ENCODE assay signal across 8 cellular contexts in genomic region chr15:52295421-52295991, GRCh38. TPM values are rescaled to one million over a fixed set of nuclear protein-coding genes. Genes with fewer than 3 reads are reported as not detected.
DNase-seq lines count a peak whose midpoint lies in the region; ATAC-seq and TF ChIP-seq lines count a peak whose summit lies in the region.

Gene MYO5C, minus strand, starts transcription at chr15:52295804. Its CDS starts 168 bp downstream, at chr15:52295636.

- H3K79me2 ChIP-seq in neural cell (replicated peaks; ENCODE audit: insufficient read depth, low read length), result no peaks in the 10 kb centered on the region

- no peak within 1 kb of the TSS for H3K4me2 ChIP-seq in neural cell (ENCODE audit: low read length)

- H3K27ac ChIP-seq in WERI-Rb-1 (peak within 1 kb of the TSS; percentile 40), gastroesophageal sphincter (peak within 1 kb of the TSS in 3 of 4 donors; percentile 70 to 78 (median 71)), neural cell (ENCODE audit: low read length) (no peak within 1 kb of the TSS)

- no peaks in the 10 kb centered on the region for H4K20me1 ChIP-seq in neural cell (ENCODE audit: insufficient read depth)

- H3K4me3 ChIP-seq in WERI-Rb-1 (ENCODE audit: low read depth, low read length) (peak within 1 kb of the TSS; percentile 81), gastroesophageal sphincter (peak within 1 kb of the TSS; percentile 17 to 64), neural cell (ENCODE audit: low read length) (peak within 1 kb of the TSS; percentile 68)

- H3K27me3 ChIP-seq in WERI-Rb-1 (ENCODE audit: insufficient read depth, low read depth, severe bottlenecking) (no peaks in the 10 kb centered on the region), gastroesophageal sphincter (peaks cover 19% of the 10 kb centered on the region), neural cell (ENCODE audit: insufficient read depth, low read depth, low read length) (peaks cover 17% of the 10 kb centered on the region)

- WGBS in gastroesophageal sphincter (ENCODE audit: low coverage in 1 of 2), 2 donors, result 0% methylated on average over 2 of the region's 65 CpGs; no CpG with 5 or more reads in 1 of the 2 donors

- no peaks in the 10 kb centered on the region for H3F3A ChIP-seq in neural cell (ENCODE audit: insufficient read depth, low read length, poor library complexity, severe bottlenecking)

- H3K9me3 ChIP-seq in WERI-Rb-1 (ENCODE audit: severe bottlenecking) (no peaks in the 10 kb centered on the region), gastroesophageal sphincter (no peaks in the 10 kb centered on the region), neural cell (ENCODE audit: low read length) (no peaks in the 10 kb centered on the region)

- H3K9ac ChIP-seq in neural cell (ENCODE audit: low read length), result peak within 1 kb of the TSS; percentile 23

- TF ChIP-seq POLR2A in gastroesophageal sphincter (IDR thresholded peaks at IDR 0.05), result peak in 1 of 2 donors; percentile 34

- no peak for TF ChIP-seq RAD21 in neural cell (conservative IDR thresholded peaks at IDR 0.05)

- TF ChIP-seq CTCF in WERI-Rb-1 (IDR thresholded peaks at IDR 0.05; ENCODE audit: low read depth, low read length) (no peak), gastroesophageal sphincter (IDR thresholded peaks at IDR 0.05) (no peak), neural cell (IDR thresholded peaks at IDR 0.05; ENCODE audit: poor library complexity, severe bottlenecking) (no peak)

- H3K36me3 ChIP-seq in WERI-Rb-1, result peaks cover 4% of the 10 kb centered on the region; the same call in 1 of the 2 replicates
- H3K36me3 ChIP-seq in gastroesophageal sphincter, result no peaks in the 10 kb centered on the region
- H3K36me3 ChIP-seq in neural cell (ENCODE audit: insufficient read depth, low read length), result no peaks in the 10 kb centered on the region

- H2AFZ ChIP-seq in neural cell (ENCODE audit: low read depth, low read length), result no peak within 1 kb of the TSS

- peaks cover 0 to 17% (median 6%) of the 10 kb centered on the region in 3 donors for H3K4me1 ChIP-seq in gastroesophageal sphincter

- no peaks in the 10 kb centered on the region for H3K9me2 ChIP-seq in neural cell (ENCODE audit: insufficient read depth, low read length)

- ATAC-seq in gastroesophageal sphincter, result peak; percentile 91
- ATAC-seq in GM21381 (IDR thresholded peaks at IDR 0.05; ENCODE audit: unreplicated experiment), result no peak
- ATAC-seq in GM18907 (IDR thresholded peaks at IDR 0.05; ENCODE audit: unreplicated experiment), result no peak

- TF ChIP-seq EP300 in gastroesophageal sphincter (IDR thresholded peaks at IDR 0.05) (no peak), neural cell (conservative IDR thresholded peaks at IDR 0.05; ENCODE audit: poor library complexity, severe bottlenecking) (no peak)

- DNase-seq in EH (ENCODE audit: low read depth) (peak; percentile 11), NCI-H1048 (lab: John Stamatoyannopoulos, UW) (peak; percentile 71), WERI-Rb-1 (peak; percentile 90), H4 (ENCODE audit: low spot score) (no peak)

TF ChIP-seq in neural cell, 6 proteins besides CTCF, POLR2A, EP300 and RAD21:
- no peak for TF ChIP-seq TAF1 (IDR thresholded peaks at IDR 0.05; ENCODE audit: low read depth)
- no peak for TF ChIP-seq REST (IDR thresholded peaks at IDR 0.05; ENCODE audit: borderline replicate concordance)
- TF ChIP-seq MXI1 (conservative IDR thresholded peaks at IDR 0.05; ENCODE audit: poor library complexity, severe bottlenecking), result no peak
- no peak for TF ChIP-seq EZH2 (IDR thresholded peaks at IDR 0.05; ENCODE audit: borderline replicate concordance, insufficient read depth, low read length, poor library complexity, severe bottlenecking)
- no peak for TF ChIP-seq SMC3 (conservative IDR thresholded peaks at IDR 0.05; ENCODE audit: poor library complexity)
- no peak for TF ChIP-seq POLR2AphosphoS5 (IDR thresholded peaks at IDR 0.05)

RNA-seq across cellular contexts. Expression of gene MYO5C, which starts in this region (rescaled TPM):
- 10 to 100 TPM in 3 of 4 donors, 1 to 10 TPM in 1; 2.6 to 12.3 (median 10.2) TPM for total RNA-seq in gastroesophageal sphincter
- 0.44 and 0.77 TPM in 2 replicates for polyA plus RNA-seq in neural cell
- 2.2 and 2.7 TPM in 2 replicates for polyA minus RNA-seq in neural cell
- total RNA-seq in H4 (2014; rRNA removed; shearing (Covaris generic)), result 0.06 and 0.29 TPM in 2 replicates
